8 cellular contexts compared by ENCODE assay signal in genomic region chr1:97919568-97920261, GRCh38. TPM values are rescaled to one million over a fixed set of nuclear protein-coding genes. Genes with fewer than 3 reads are reported as not detected.
DNase-seq lines count a peak whose midpoint lies in the region; ATAC-seq, FAIRE-seq and TF ChIP-seq lines count a peak whose summit lies in the region.

No MANE protein-coding gene starts in this region.

- no peaks in the 10 kb centered on the region for H3K9me3 ChIP-seq in HepG2 (ENCODE audit: low read length)

- no peak for FAIRE-seq in HepG2 (lab: Jason Lieb, UNC)

- no peak for TF ChIP-seq RAD21 in HepG2 (CRISPR knock-in tag; IDR thresholded peaks at IDR 0.05)

- H3K27ac Mint-ChIP-seq in activated naive CD8-positive, alpha-beta T cell treated with anti-CD3 and anti-CD28 coated beads, Interleukin-2, amount 50 U/mL, for 24 hours: peak overlapping the region; percentile 94
- peak overlapping the region; percentile 87 for H3K27ac Mint-ChIP-seq in type B pancreatic cell

- H3K4me2 ChIP-seq in HepG2 (ENCODE audit: low read depth, low read length): peak overlapping the region; percentile 81

- H4K20me1 ChIP-seq in HepG2 (ENCODE audit: insufficient read depth, low read length): no peaks in the 10 kb centered on the region

- POLR2A ChIA-PET in AG04449 (lab: Yijun Ruan, JAX): interaction anchor here (1.2 kb wide), 1 partner anchor 24 kb away, joined by 4 read pairs; no protein-coding TSS in a partner anchor
- POLR2A ChIA-PET in HepG2 (lab: Yijun Ruan, JAX): interaction anchor here (2.0 kb wide), 1 partner anchor 10 kb away, joined by 14 read pairs; no protein-coding TSS in a partner anchor

- no peak for TF ChIP-seq POLR2A in HepG2 (IDR thresholded peaks at IDR 0.05; ENCODE audit: insufficient read depth in 1 of 2, low read depth in 2 of 2, low read length in 2 of 2)

- in situ Hi-C loops in HepG2 (cut with HindIII; ENCODE audit: extremely low pct_ligation_motif_present, low pct_unique_long_range_greater_than_20kb): no loop called here

- peak overlapping the region; percentile 91 for H3K4me3 ChIP-seq in AG04449 (ENCODE audit: low read depth, low read length)
- H3K4me3 ChIP-seq in HFF-Myc (replicated peaks; ENCODE audit: low read depth, low read length): peak overlapping the region; percentile 80
- peak overlapping the region; percentile 70 to 81 (median 76); a peak in 5 of 6 replicates for H3K4me3 ChIP-seq in HepG2 (replicated peaks in 1 of 3; ENCODE audit: insufficient read depth in 1 of 3, low read depth in 2 of 3, low read length in 3 of 3)

- DNase-seq in AG04449 (ENCODE audit: low read depth, low spot score) (no peak), HFF-Myc (ENCODE audit: extremely low read depth, low read depth) (no peak), HepG2 (ENCODE audit: low spot score) (no peak), type B pancreatic cell (ENCODE audit: extremely low spot score, unreplicated experiment) (no peak), hypothalamus (lab: John Stamatoyannopoulos, UW) (no peak), GM19240 (ENCODE audit: insufficient read length, low spot score) (no peak)
- no peak for DNase-seq in activated naive CD8-positive, alpha-beta T cell treated with anti-CD3 and anti-CD28 coated beads, Interleukin-2, amount 50 U/mL, for 24 hours

- peak overlapping the region; percentile 93 for H3K4me3 Mint-ChIP-seq in activated naive CD8-positive, alpha-beta T cell treated with anti-CD3 and anti-CD28 coated beads, Interleukin-2, amount 50 U/mL, for 24 hours
- H3K4me3 Mint-ChIP-seq in type B pancreatic cell: peak overlapping the region; percentile 90

- peak overlapping the region; percentile 71 for H3K27ac ChIP-seq in HepG2 (ENCODE audit: extremely low read length, insufficient read depth, low read length)

- BruUV-seq in HepG2 (replicated peaks; lab: Mats Ljungman, UMichigan): no TSS peak

- H3K79me2 ChIP-seq in HepG2 (ENCODE audit: insufficient read depth, low read length): no peaks in the 10 kb centered on the region

- no peak for ATAC-seq in activated naive CD8-positive, alpha-beta T cell treated with anti-CD3 and anti-CD28 coated beads, Interleukin-2, amount 50 U/mL, for 24 hours
- ATAC-seq in HepG2: no peak
- no peak for ATAC-seq in HG03469 (IDR thresholded peaks at IDR 0.05; ENCODE audit: unreplicated experiment)

- no peaks in the 10 kb centered on the region for H3K27me3 Mint-ChIP-seq in activated naive CD8-positive, alpha-beta T cell treated with anti-CD3 and anti-CD28 coated beads, Interleukin-2, amount 50 U/mL, for 24 hours
- H3K27me3 Mint-ChIP-seq in type B pancreatic cell: peaks cover 31% of the 10 kb centered on the region

- peak overlapping the region; percentile 48 for H2AFZ ChIP-seq in HepG2 (ENCODE audit: low read length)

- no peaks in the 10 kb centered on the region for H3K36me3 Mint-ChIP-seq in activated naive CD8-positive, alpha-beta T cell treated with anti-CD3 and anti-CD28 coated beads, Interleukin-2, amount 50 U/mL, for 24 hours (ENCODE audit: low read depth)
- H3K36me3 Mint-ChIP-seq in type B pancreatic cell: no peaks in the 10 kb centered on the region

- TF ChIP-seq EP300 in HepG2 (IDR thresholded peaks at IDR 0.05; ENCODE audit: low read depth in 2 of 2, low read length in 2 of 2) (no peak), HepG2 (CRISPR knock-in tag; IDR thresholded peaks at IDR 0.05; ENCODE audit: borderline replicate concordance) (no peak)

- no peaks in the 10 kb centered on the region; a peak in 2 of 5 replicates for H3K27me3 ChIP-seq in HepG2 (ENCODE audit: control insufficient read depth in 1 of 2, insufficient read depth in 2 of 2, low read length in 2 of 2)

- H3K36me3 ChIP-seq in HepG2 (replicated peaks in 1 of 2; ENCODE audit: control insufficient read depth in 1 of 2, insufficient read depth in 2 of 2, low read length in 2 of 2): no peaks in the 10 kb centered on the region

- peaks cover 36% of the 10 kb centered on the region; the same call in 1 of the 2 replicates for H3K4me1 ChIP-seq in HepG2 (ENCODE audit: insufficient read depth, low read length)

- 5% methylated on average over 7 of the region's 7 CpGs for WGBS in HepG2 (ENCODE audit: low lambda C conversion rate)

- intact Hi-C loops in HepG2 (cut with micrococcal nuclease; ENCODE audit: unreplicated experiment): no loop called here

- TF ChIP-seq CTCF in AG04449 (IDR thresholded peaks at IDR 0.05; ENCODE audit: insufficient read depth, low read length, missing control alignments): no peak
- TF ChIP-seq CTCF in HFF-Myc (IDR thresholded peaks at IDR 0.05; ENCODE audit: low read depth, low read length, missing control alignments): no peak
- no peak for TF ChIP-seq CTCF in HepG2 (CRISPR knock-in tag; IDR thresholded peaks at IDR 0.05)
- no peak for TF ChIP-seq CTCF in type B pancreatic cell (conservative IDR thresholded peaks at IDR 0.05)

- CTCF ChIA-PET in AG04449 (lab: Yijun Ruan, JAX): interaction anchor here (0.7 to 2.1 kb wide), 9 partner anchors 12 to 781 kb away, joined by 3 to 7 read pairs (median 3); no protein-coding TSS in a partner anchor
- CTCF ChIA-PET in HepG2 (lab: Yijun Ruan, JAX; ENCODE audit: low intra/inter-chr PET ratio, low total read pairs): no interaction called here

- H3K9ac ChIP-seq in HepG2 (ENCODE audit: insufficient read depth, low read depth, low read length): peak overlapping the region; percentile 61; the same call in 1 of the 2 replicates

- H3K9me3 Mint-ChIP-seq in activated naive CD8-positive, alpha-beta T cell treated with anti-CD3 and anti-CD28 coated beads, Interleukin-2, amount 50 U/mL, for 24 hours: no peaks in the 10 kb centered on the region
- no peaks in the 10 kb centered on the region for H3K9me3 Mint-ChIP-seq in type B pancreatic cell

- peaks cover 50% of the 10 kb centered on the region for H3K4me1 Mint-ChIP-seq in activated naive CD8-positive, alpha-beta T cell treated with anti-CD3 and anti-CD28 coated beads, Interleukin-2, amount 50 U/mL, for 24 hours
- peaks cover 7% of the 10 kb centered on the region for H3K4me1 Mint-ChIP-seq in type B pancreatic cell (ENCODE audit: unreplicated experiment)

TF ChIP-seq in HepG2, 621 proteins besides CTCF, POLR2A, EP300 and RAD21:
- peak; percentile 27; the same call in 1 of the 2 replicates for TF ChIP-seq MAFF (IDR thresholded peaks at IDR 0.05; ENCODE audit: low read depth, low read length)
- TF ChIP-seq, protein P1, sequence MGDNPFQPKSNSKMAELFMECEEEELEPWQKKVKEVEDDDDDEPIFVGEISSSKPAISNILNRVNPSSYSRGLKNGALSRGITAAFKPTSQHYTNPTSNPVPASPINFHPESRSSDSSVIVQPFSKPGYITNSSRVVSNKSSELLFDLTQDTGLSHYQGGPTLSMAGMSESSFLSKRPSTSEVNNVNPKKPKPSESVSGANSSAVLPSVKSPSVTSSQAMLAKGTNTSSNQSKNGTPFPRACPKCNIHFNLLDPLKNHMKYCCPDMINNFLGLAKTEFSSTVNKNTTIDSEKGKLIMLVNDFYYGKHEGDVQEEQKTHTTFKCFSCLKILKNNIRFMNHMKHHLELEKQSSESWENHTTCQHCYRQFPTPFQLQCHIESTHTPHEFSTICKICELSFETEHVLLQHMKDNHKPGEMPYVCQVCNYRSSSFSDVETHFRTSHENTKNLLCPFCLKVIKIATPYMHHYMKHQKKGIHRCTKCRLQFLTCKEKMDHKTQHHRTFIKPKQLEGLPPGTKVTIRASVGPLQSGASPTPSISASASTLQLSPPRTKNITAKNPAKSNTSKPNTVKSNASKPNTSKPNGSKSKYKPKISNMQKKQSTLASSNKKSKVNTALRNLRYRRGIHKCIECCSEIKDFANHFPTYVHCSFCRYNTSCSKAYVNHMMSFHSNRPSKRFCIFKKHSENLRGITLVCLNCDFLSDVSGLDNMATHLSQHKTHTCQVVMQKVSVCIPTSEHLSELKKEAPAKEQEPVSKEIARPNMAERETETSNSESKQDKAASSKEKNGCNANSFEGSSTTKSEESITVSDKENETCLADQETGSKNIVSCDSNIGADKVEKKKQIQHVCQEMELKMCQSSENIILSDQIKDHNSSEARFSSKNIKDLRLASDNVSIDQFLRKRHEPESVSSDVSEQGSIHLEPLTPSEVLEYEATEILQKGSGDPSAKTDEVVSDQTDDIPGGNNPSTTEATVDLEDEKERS (CRISPR knock-in tag; IDR thresholded peaks at IDR 0.05): no peak
- TF ChIP-seq ZNF30 (CRISPR knock-in tag; IDR thresholded peaks at IDR 0.05): no peak
- TF ChIP-seq MAFK (conservative IDR thresholded peaks at IDR 0.05 in 1 of 2, IDR thresholded peaks at IDR 0.05 in 1 of 2; ENCODE audit: low read length in 2 of 2): peak in 1 of 2 experiments; percentile 65; a peak in 2 of 4 replicates
- TF ChIP-seq ZNF484 (CRISPR knock-in tag; IDR thresholded peaks at IDR 0.05; ENCODE audit: borderline replicate concordance, low read depth): no peak
- no peak for TF ChIP-seq ZNF562 (CRISPR knock-in tag; IDR thresholded peaks at IDR 0.05; ENCODE audit: borderline replicate concordance)
- peak; percentile 78 for TF ChIP-seq CEBPB (IDR thresholded peaks at IDR 0.05; ENCODE audit: borderline replicate concordance, low read depth, low read length)

RNA-seq across cellular contexts. Expression of gene DPYD, which starts 1.1 kb away (rescaled TPM):
- 3.4 and 3.8 TPM in 2 replicates for total RNA-seq in HepG2 (2016; rRNA removed; fragmentation: Illumina TruSeq; extraction: Trizol)
- 0.30 and 0.79 TPM in 2 replicates for total RNA-seq in HepG2 (2016; cell fraction: cytosol; rRNA removed; fragmentation: Illumina TruSeq; extraction: Trizol; ENCODE audit: low read depth)
- total RNA-seq in HepG2 (2016; cell fraction: insoluble cytoplasmic fraction; rRNA removed; fragmentation: Illumina TruSeq; extraction: Trizol): 3.4 and 3.7 TPM in 2 replicates
- total RNA-seq in HepG2 (2016; cell fraction: membrane; rRNA removed; fragmentation: Illumina TruSeq; extraction: Trizol): 0.65 and 0.93 TPM in 2 replicates
- total RNA-seq in HepG2 (2016; cell fraction: nucleus; rRNA removed; fragmentation: Illumina TruSeq; extraction: Trizol): 6.6 and 8.7 TPM in 2 replicates
- polyA plus RNA-seq in HepG2 (2011; rRNA removed): 1.3 and 1.9 TPM in 2 replicates
- polyA plus RNA-seq in HepG2 (2011; cell fraction: cytosol; rRNA removed): 0.71 and 1.7 TPM in 2 replicates
- 0.85 and 1.5 TPM in 2 replicates for polyA plus RNA-seq in HepG2 (2011; cell fraction: nucleus; rRNA removed)
- polyA plus RNA-seq in HepG2 (2012): 3.0 and 4.7 TPM in 2 replicates
- 0.05 TPM in 2 replicates for polyA plus RNA-seq in HepG2 (2016; cell fraction: cytosol; fragmentation: Illumina TruSeq; extraction: Trizol; ENCODE audit: low read depth)
- polyA plus RNA-seq in HepG2 (2016; cell fraction: insoluble cytoplasmic fraction; fragmentation: Illumina TruSeq; extraction: Trizol; ENCODE audit: low read depth): 2.0 and 2.5 TPM in 2 replicates
- 0.40 and 0.43 TPM in 2 replicates for polyA plus RNA-seq in HepG2 (2016; cell fraction: membrane; fragmentation: Illumina TruSeq; extraction: Trizol; ENCODE audit: low read depth)
- polyA plus RNA-seq in HepG2 (2016; cell fraction: nucleus; fragmentation: Illumina TruSeq; extraction: Trizol; ENCODE audit: insufficient read depth, low read depth): 1.2 and 1.4 TPM in 2 replicates
- 5.7 and 22.6 TPM in 2 replicates for polyA minus RNA-seq in HepG2 (2011; rRNA and poly(A)+ RNA removed; ENCODE audit: low replicate concordance)
- 1.6 and 3.3 TPM in 2 replicates for polyA minus RNA-seq in HepG2 (2011; cell fraction: cytosol; rRNA and poly(A)+ RNA removed)
- polyA minus RNA-seq in HepG2 (2011; cell fraction: nucleus; rRNA and poly(A)+ RNA removed): 24.5 and 31.8 TPM in 2 replicates
- total RNA-seq in type B pancreatic cell (ENCODE audit: low replicate concordance): 6.9 and 8.5 TPM in 2 replicates
